ENCODE assay signal across 28 cellular contexts in the genomic region with DNA sequence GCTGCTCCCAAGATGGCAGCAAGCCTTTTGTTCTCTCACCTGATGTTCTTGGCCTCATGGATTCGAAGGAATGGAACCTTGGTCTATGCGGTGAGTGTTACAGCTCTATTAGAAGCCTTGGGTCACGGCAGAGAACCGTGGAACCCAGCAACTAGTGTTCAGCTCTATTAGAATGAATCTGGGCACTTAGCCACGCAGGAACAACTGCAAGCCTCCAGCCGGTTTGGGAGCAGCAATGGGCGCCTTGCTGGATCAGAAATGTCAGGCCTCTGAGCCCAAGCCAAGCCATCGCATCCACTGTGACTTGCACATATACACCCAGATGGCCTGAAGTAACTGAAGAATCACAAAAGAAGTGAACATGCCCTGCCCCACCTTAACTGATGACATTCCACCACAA.
"Had no signal": no experiment of that assay in that cellular context is flagged by ENCODE, and none has a peak within 500 bp of the region (broad histone marks: within the 10 kb centered on the region; RNA-seq: fewer than 3 reads in every experiment).

No MANE protein-coding gene starts in this region.

- H3K27ac Mint-ChIP-seq: stimulated activated effector memory CD8-positive, alpha-beta T cell treated with anti-CD3 and anti-CD28 coated beads, Interleukin-12 subunit alpha, Interleukin-12 subunit beta, amount 100 ng/mL, for 72 hours; stimulated activated memory B cell treated with anti-CD40 and anti-IgM and Interleukin-4, amounts not matched to agents 10 μg/mL and 1 μg/mL and 100 μg/mL, for 72 hours; stimulated activated naive B cell treated with anti-CD40 and anti-IgM and Interleukin-4, amounts not matched to agents 10 μg/mL and 1 μg/mL and 100 μg/mL, for 72 hours; stimulated activated naive CD8-positive, alpha-beta T cell treated with anti-CD3 and anti-CD28 coated beads, Interleukin-15, amount 100 ng/mL, for 72 hours; stimulated activated naive CD8-positive, alpha-beta T cell treated with anti-CD3 and anti-CD28 coated beads, Interleukin-15, Interleukin-2, amounts not matched to agents 100 ng/mL and 50 ng/mL, for 24 hours; type B pancreatic cell had no signal

- H3K4me1 Mint-ChIP-seq: stimulated activated effector memory CD8-positive, alpha-beta T cell treated with anti-CD3 and anti-CD28 coated beads, Interleukin-12 subunit alpha, Interleukin-12 subunit beta, amount 100 ng/mL, for 72 hours; stimulated activated memory B cell treated with anti-CD40 and anti-IgM and Interleukin-4, amounts not matched to agents 10 μg/mL and 1 μg/mL and 100 μg/mL, for 72 hours; stimulated activated naive B cell treated with anti-CD40 and anti-IgM and Interleukin-4, amounts not matched to agents 10 μg/mL and 1 μg/mL and 100 μg/mL, for 72 hours; stimulated activated naive CD8-positive, alpha-beta T cell treated with anti-CD3 and anti-CD28 coated beads, Interleukin-15, amount 100 ng/mL, for 72 hours had no signal

- H3K36me3 ChIP-seq: stomach, suprapubic skin, thoracic aorta, thyroid gland, tibial artery, tibial nerve, transverse colon, upper lobe of left lung, upper lobe of right lung, uterus, vagina had no signal

- ATAC-seq: stimulated activated effector memory CD8-positive, alpha-beta T cell treated with anti-CD3 and anti-CD28 coated beads, Interleukin-12 subunit alpha, Interleukin-12 subunit beta, amount 100 ng/mL, for 72 hours; stimulated activated memory B cell treated with anti-CD40 and anti-IgM and Interleukin-4, amounts not matched to agents 10 μg/mL and 1 μg/mL and 100 μg/mL, for 72 hours; stimulated activated naive B cell treated with anti-CD40 and anti-IgM and Interleukin-4, amounts not matched to agents 10 μg/mL and 1 μg/mL and 100 μg/mL, for 72 hours; stimulated activated naive CD8-positive, alpha-beta T cell treated with anti-CD3 and anti-CD28 coated beads, Interleukin-15, amount 100 ng/mL, for 72 hours; stimulated activated naive CD8-positive, alpha-beta T cell treated with anti-CD3 and anti-CD28 coated beads, Interleukin-15, Interleukin-2, amounts not matched to agents 100 U/mL and 50 U/mL, for 24 hours; upper lobe of right lung had no signal

- H3K36me3 Mint-ChIP-seq: stimulated activated effector memory CD8-positive, alpha-beta T cell treated with anti-CD3 and anti-CD28 coated beads, Interleukin-12 subunit alpha, Interleukin-12 subunit beta, amount 100 ng/mL, for 72 hours; stimulated activated memory B cell treated with anti-CD40 and anti-IgM and Interleukin-4, amounts not matched to agents 10 μg/mL and 1 μg/mL and 100 μg/mL, for 72 hours; type B pancreatic cell had no signal

- H3K27ac ChIP-seq: stomach, suprapubic skin, testis, thoracic aorta, thyroid gland, tibial artery, tibial nerve, transverse colon, upper lobe of left lung, upper lobe of right lung, uterus, vagina had no signal

- H3K27me3 Mint-ChIP-seq: stimulated activated memory B cell treated with anti-CD40 and anti-IgM and Interleukin-4, amounts not matched to agents 10 μg/mL and 1 μg/mL and 100 μg/mL, for 72 hours; stimulated activated naive B cell treated with anti-CD40 and anti-IgM and Interleukin-4, amounts not matched to agents 10 μg/mL and 1 μg/mL and 100 μg/mL, for 72 hours; stimulated activated naive CD8-positive, alpha-beta T cell treated with anti-CD3 and anti-CD28 coated beads, Interleukin-15, amount 100 ng/mL, for 72 hours; stimulated activated naive CD8-positive, alpha-beta T cell treated with anti-CD3 and anti-CD28 coated beads, Interleukin-15, Interleukin-2, amounts not matched to agents 100 ng/mL and 50 ng/mL, for 24 hours; type B pancreatic cell had no signal

- H3K4me3 ChIP-seq: stomach, suprapubic skin, testis, thoracic aorta, thyroid gland, tibial artery, tibial nerve, transverse colon, upper lobe of left lung, upper lobe of right lung, uterus, vagina had no signal

- H3K9me3 Mint-ChIP-seq: type B pancreatic cell had no signal

- H3K9me3 ChIP-seq: stomach, suprapubic skin, testis, thoracic aorta, thyroid gland, tibial artery, tibial nerve, transverse colon, upper lobe of left lung, upper lobe of right lung, uterus, vagina had no signal

- H3K27me3 ChIP-seq: stomach, suprapubic skin, testis, thyroid gland, tibial artery, tibial nerve, transverse colon, upper lobe of left lung, upper lobe of right lung, uterus, vagina had no signal

- DNase-seq: stimulated activated CD4-positive, alpha-beta T cell treated with anti-CD3 and anti-CD28 coated beads, Interleukin-2, amount 100 ng/mL, for 48 hours; stimulated activated CD4-positive, alpha-beta T cell treated with anti-CD3 and anti-CD28 coated beads, Interleukin-4, amount 100 ng/mL, for 1 hour; stimulated activated CD4-positive, alpha-beta T cell treated with anti-CD3 and anti-CD28 coated beads, Interleukin-4, amount 100 ng/mL, for 24 hours; stimulated activated CD4-positive, alpha-beta T cell treated with anti-CD3 and anti-CD28 coated beads, Interleukin-4, amount 100 ng/mL, for 4 hours; stimulated activated CD8-positive, alpha-beta memory T cell treated with anti-CD3 and anti-CD28 coated beads, Interleukin-4, amount 100 ng/mL, for 48 hours; stimulated activated naive B cell treated with anti-CD40 and anti-IgM and Interleukin-4, amounts not matched to agents 10 μg/mL and 1 μg/mL and 100 μg/mL, for 72 hours; stimulated activated naive CD4-positive, alpha-beta T cell; stimulated activated naive CD4-positive, alpha-beta T cell treated with Interleukin-2 at 50 U/mL for 16 hours; stimulated activated naive CD8-positive, alpha-beta T cell treated with anti-CD3 and anti-CD28 coated beads, Interleukin-15, amount 100 ng/mL, for 72 hours; stimulated activated naive CD8-positive, alpha-beta T cell treated with anti-CD3 and anti-CD28 coated beads, Interleukin-15, Interleukin-2, amounts not matched to agents 100 U/mL and 50 U/mL, for 24 hours; stomach; substantia nigra; testis; thyroid gland; tibial artery; transverse colon; trophoblast cell; upper lobe of left lung; upper lobe of right lung; uterus had no signal

- H3K4me1 ChIP-seq: stomach, suprapubic skin, testis, thyroid gland, tibial artery, tibial nerve, transverse colon, upper lobe of left lung, upper lobe of right lung, uterus, vagina had no signal

- H3K4me3 Mint-ChIP-seq: stimulated activated effector memory CD8-positive, alpha-beta T cell treated with anti-CD3 and anti-CD28 coated beads, Interleukin-12 subunit alpha, Interleukin-12 subunit beta, amount 100 ng/mL, for 72 hours; stimulated activated memory B cell treated with anti-CD40 and anti-IgM and Interleukin-4, amounts not matched to agents 10 μg/mL and 1 μg/mL and 100 μg/mL, for 72 hours; stimulated activated naive B cell treated with anti-CD40 and anti-IgM and Interleukin-4, amounts not matched to agents 10 μg/mL and 1 μg/mL and 100 μg/mL, for 72 hours; stimulated activated naive CD8-positive, alpha-beta T cell treated with anti-CD3 and anti-CD28 coated beads, Interleukin-15, amount 100 ng/mL, for 72 hours; stimulated activated naive CD8-positive, alpha-beta T cell treated with anti-CD3 and anti-CD28 coated beads, Interleukin-15, Interleukin-2, amounts not matched to agents 100 ng/mL and 50 ng/mL, for 24 hours; type B pancreatic cell had no signal
